ENCODE assay signal across 21 cellular contexts in the genomic region with DNA sequence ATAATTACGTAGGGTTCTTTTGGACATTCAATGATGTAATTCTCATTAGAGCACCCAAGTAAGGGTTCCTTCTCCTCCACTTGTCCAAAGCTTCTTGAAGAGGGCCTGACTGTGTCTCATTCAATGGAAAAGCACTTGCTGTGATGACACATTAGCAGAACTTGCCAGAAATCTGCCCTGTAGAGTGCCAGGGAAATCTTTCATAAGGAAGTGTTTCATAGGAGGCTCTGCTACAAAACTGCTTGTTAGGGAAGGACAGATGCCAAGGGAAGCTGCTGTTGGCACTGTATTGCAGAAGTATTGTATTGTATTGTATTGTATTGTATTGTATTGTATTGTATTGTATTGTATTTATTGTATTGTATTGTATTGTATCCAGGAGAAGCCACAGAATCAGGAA. TPM values are rescaled to one million over a fixed set of nuclear protein-coding genes. Genes with fewer than 3 reads are reported as not detected.
DNase-seq lines count a peak whose midpoint lies in the region; ATAC-seq and TF ChIP-seq lines count a peak whose summit lies in the region.
"Had no signal": no experiment of that assay in that cellular context is flagged by ENCODE, and none has a peak within 500 bp of the region (broad histone marks: within the 10 kb centered on the region; RNA-seq: fewer than 3 reads in every experiment).

No MANE protein-coding gene starts in this region.

- H3K4me3 ChIP-seq in AG10803 (ENCODE audit: low read length) (no peak overlapping the region), WERI-Rb-1 (ENCODE audit: low read depth, low read length) (no peak overlapping the region), colonic mucosa (no peak overlapping the region)

- no peaks in the 10 kb centered on the region for H3K9me3 ChIP-seq in WERI-Rb-1 (ENCODE audit: severe bottlenecking)
- no peaks in the 10 kb centered on the region for H3K9me3 ChIP-seq in colonic mucosa

- no peak for ATAC-seq in GM21786 (IDR thresholded peaks at IDR 0.05; ENCODE audit: unreplicated experiment)
- ATAC-seq: left lobe of liver, Right ventricle myocardium inferior had no signal

- intact Hi-C loops in colonic mucosa (cut with DNase I): no loop called here

- DNase-seq in AG10803 (ENCODE audit: low read depth): peak; percentile 11
- peak; percentile 100 for DNase-seq in NCI-H446 (lab: John Stamatoyannopoulos, UW)
- DNase-seq in dermis blood vessel endothelial cell: peak; percentile 61
- peak; percentile 2 for DNase-seq in kidney glomerular epithelial cell (lab: John Stamatoyannopoulos, UW)
- no peak for DNase-seq in WERI-Rb-1
- DNase-seq in colonic mucosa: no peak
- no peak for DNase-seq in stimulated activated CD4-positive, alpha-beta T cell treated with anti-CD3 and anti-CD28 coated beads, Interleukin-12 subunit alpha, Interleukin-12 subunit beta, amount 100 ng/mL, for 4 hours
- DNase-seq: activated CD4-positive, alpha-beta T cell treated with anti-CD3 and anti-CD28 coated beads, Interleukin-2, amount 50 U/mL, for 1 hour; activated CD8-positive, alpha-beta memory T cell treated with anti-CD3 and anti-CD28 coated beads, Interleukin-2, amount 50 U/mL, for 48 hours; activated gamma-delta T cell treated with Interleukin-2 at 50 U/mL for 16 hours; CD4-positive, alpha-beta T cell; DMS153; endodermal cell; HCEC 1CT; NCI-H2029; NCI-H524 had no signal

- TF ChIP-seq CTCF in AG10803 (conservative IDR thresholded peaks at IDR 0.05; ENCODE audit: low read length) (no peak), WERI-Rb-1 (IDR thresholded peaks at IDR 0.05; ENCODE audit: low read depth, low read length) (no peak), colonic mucosa (IDR thresholded peaks at IDR 0.05) (no peak)

- H3K27me3 ChIP-seq in WERI-Rb-1 (ENCODE audit: insufficient read depth, low read depth, severe bottlenecking) (no peaks in the 10 kb centered on the region), colonic mucosa (no peaks in the 10 kb centered on the region)

- H3K27ac ChIP-seq in WERI-Rb-1: no peak overlapping the region
- no peak overlapping the region for H3K27ac ChIP-seq in colonic mucosa
- H3K27ac ChIP-seq: HL-60 had no signal

- no peak overlapping the region for H3K9ac ChIP-seq in colonic mucosa (ENCODE audit: low read depth in 2 of 2, low read length in 2 of 2)

- H3K36me3 ChIP-seq in WERI-Rb-1 (no peaks in the 10 kb centered on the region), colonic mucosa (no peaks in the 10 kb centered on the region)

- no peaks in the 10 kb centered on the region for H3K4me1 ChIP-seq in colonic mucosa

RNA-seq across cellular contexts. Expression of gene MPDZ, which starts 45.5 kb away (rescaled TPM):
- total RNA-seq in dermis blood vessel endothelial cell: 130 and 175 TPM in 2 replicates
- total RNA-seq in colonic mucosa: 1 to 10 TPM; 2.3 to 8.1 TPM
- total RNA-seq: CD4-positive, alpha-beta T cell; T-helper 1 cell treated with Interleukin-12 subunit alpha and Interleukin-12 subunit beta and Interleukin-4 antibody, amounts not matched to agents 30 ng/mL and 1 ng/mL, for 36 hours had no signal

Comparison
In these comparisons a context has a peak if more than half of its experiments do, and no peak if none do; other contexts are left out.
1. DNase-seq: peak in AG10803 (single experiment), NCI-H446 (2 of 2), dermis blood vessel endothelial cell (single experiment) and kidney glomerular epithelial cell (single experiment); none in WERI-Rb-1 (single experiment), colonic mucosa (single experiment) and stimulated activated CD4-positive, alpha-beta T cell treated with anti-CD3 and anti-CD28 coated beads, Interleukin-12 subunit alpha, Interleukin-12 subunit beta, amount 100 ng/mL, for 4 hours (single experiment).
2. RNA of gene MPDZ, which starts 45.5 kb away (total RNA-seq): 130 to 175 TPM in dermis blood vessel endothelial cell; 2.3 to 8.1 TPM in colonic mucosa; every median in the first group is over 10 times any median in the second.